ENCODE assay signal across 34 cellular contexts in the genomic region with DNA sequence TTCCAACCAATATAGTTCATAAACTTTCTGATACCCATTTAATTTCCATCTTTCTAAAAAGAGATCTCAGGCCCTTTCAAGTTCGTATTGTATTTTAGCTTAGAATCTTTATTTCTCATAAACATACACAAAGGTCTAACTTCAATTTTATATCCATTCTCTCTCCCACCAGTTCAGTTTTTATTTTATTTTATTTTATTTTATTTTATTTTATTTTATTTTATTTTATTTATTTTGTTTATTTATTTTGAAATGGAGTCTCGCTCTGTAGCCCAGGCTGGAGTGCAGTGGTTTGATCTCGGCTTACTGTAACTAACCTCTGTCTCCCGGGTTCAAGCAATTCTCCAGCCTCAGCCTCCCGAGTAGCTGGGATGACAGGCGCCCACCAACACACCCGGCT.
"Had no signal": no experiment of that assay in that cellular context is flagged by ENCODE, and none has a peak within 500 bp of the region (broad histone marks: within the 10 kb centered on the region; RNA-seq: fewer than 3 reads in every experiment).

No MANE protein-coding gene starts in this region.

- H3K36me3 ChIP-seq: MG63 had no signal

- H3K27ac ChIP-seq: KMS-11 had no signal

- H3K9me3 ChIP-seq: MG63 had no signal

- DNase-seq: Karpas-422, Kasumi-1, KBM-7, KG1, MG63, MM.1S, MV-4-11, NCI-H1048, NCI-H1092, NCI-H1092 treated with DMSO at 0.1 percent for 48 hours, NCI-H1105, NCI-H1105 treated with DMSO at 0.1 percent for 48 hours, NCI-H1417, NCI-H1417 treated with DMSO at 0.1 percent for 48 hours, NCI-H1436, NCI-H1436 treated with DMSO at 0.1 percent for 48 hours, NCI-H1694, NCI-H1694 treated with DMSO at 0.1 percent for 48 hours, NCI-H187, NCI-H187 treated with DMSO at 0.1 percent for 48 hours, NCI-H1930, NCI-H2029, NCI-H2029 treated with DMSO at 0.1 percent for 48 hours, NCI-H2081, NCI-H2081 treated with DMSO at 0.1 percent for 48 hours, NCI-H2107, NCI-H2171, NCI-H2171 treated with DMSO at 0.1 percent for 48 hours, NCI-H2227 treated with DMSO at 0.1 percent for 48 hours, NCI-H226, NCI-H345, NCI-H446, NCI-H446 treated with DMSO at 0.1 percent for 48 hours had no signal

- H3K27me3 ChIP-seq: MG63 had no signal

- H3K4me3 ChIP-seq: MG63 had no signal
